Comparison of ENCODE assay signal across 26 cellular contexts in the genomic region with DNA sequence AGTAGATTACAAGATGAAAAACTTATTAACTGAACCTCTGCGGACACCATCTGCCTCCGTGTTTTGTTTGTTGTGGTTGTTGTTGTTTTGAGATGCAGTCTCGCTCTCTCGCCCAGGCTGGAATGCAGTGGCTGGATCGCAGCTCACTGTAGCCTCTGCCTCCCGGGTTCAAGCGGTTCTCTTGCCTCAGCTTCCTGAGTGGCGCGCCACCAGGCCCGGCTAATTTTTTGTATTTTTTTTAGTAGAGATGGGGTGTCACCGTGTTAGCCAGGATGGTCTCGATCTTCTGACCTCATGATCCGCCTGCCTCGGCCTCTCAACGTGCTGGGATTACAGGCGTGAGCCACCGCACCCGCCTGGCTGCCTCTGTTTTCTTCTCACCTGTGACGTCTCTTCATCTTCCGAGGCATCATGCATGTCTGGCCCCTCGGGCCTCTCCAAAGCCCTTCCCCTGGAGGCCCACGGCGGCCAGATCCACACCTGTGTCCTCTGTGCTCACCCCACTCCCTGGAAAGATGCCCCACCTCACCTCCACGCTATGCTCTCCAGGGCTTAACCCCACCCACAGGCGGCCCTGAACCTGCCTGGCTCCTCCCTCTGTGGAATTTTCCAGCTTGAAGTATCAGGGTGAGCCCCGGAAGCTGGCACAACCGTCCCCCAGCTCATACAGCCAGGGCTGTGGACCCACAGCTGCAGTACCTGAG.
DNase-seq lines count a peak whose midpoint lies in the region; ATAC-seq, FAIRE-seq and TF ChIP-seq lines count a peak whose summit lies in the region.
"Had no signal": no experiment of that assay in that cellular context is flagged by ENCODE, and none has a peak within 500 bp of the region (broad histone marks: within the 10 kb centered on the region; RNA-seq: fewer than 3 reads in every experiment).

No MANE protein-coding gene starts in this region.

- H3K9me3 Mint-ChIP-seq in activated T-cell treated with anti-CD3 and anti-CD28 coated beads, Interleukin-2, amount 50 U/mL, for 24 hours, result no peaks in the 10 kb centered on the region
- H3K9me3 Mint-ChIP-seq in activated T-cell treated with anti-CD3 and anti-CD28 coated beads, Interleukin-2, amount 50 U/mL, for 4 hours, result no peaks in the 10 kb centered on the region

- no peak overlapping the region for H3K27ac ChIP-seq in K562 (ENCODE audit: extremely low read depth, low read depth, low read length)
- no peak overlapping the region for H3K27ac ChIP-seq in HepG2 (ENCODE audit: extremely low read length, insufficient read depth, low read length)
- H3K27ac ChIP-seq: BLaER1 treated with 17β-estradiol and CSF1 and Interleukin-3, amounts not matched to agents 10 nM and 100 nM; esophagus squamous epithelium; parathyroid adenoma; SK-N-MC had no signal

- H3K4me2 ChIP-seq in K562 (ENCODE audit: insufficient read depth, low read length) (no peak overlapping the region), HepG2 (ENCODE audit: low read depth, low read length) (no peak overlapping the region)
- H3K4me2 ChIP-seq: BLaER1 treated with 17β-estradiol and CSF1 and Interleukin-3, amounts not matched to agents 10 nM and 100 nM had no signal

- H3K4me1 ChIP-seq in K562 (replicated peaks in 1 of 2; ENCODE audit: control insufficient read depth in 2 of 2, insufficient read depth in 2 of 2, low read length in 2 of 2) (peaks cover 0 to 11% of the 10 kb centered on the region in 2 experiments; a peak in 2 of 5 replicates), HepG2 (ENCODE audit: insufficient read depth, low read length) (no peaks in the 10 kb centered on the region)
- H3K4me1 ChIP-seq: esophagus squamous epithelium, HAP-1, parathyroid adenoma had no signal

- peak; percentile 3 for DNase-seq in activated T-cell treated with anti-CD3 and anti-CD28 coated beads, Interleukin-2, amount 50 U/mL, for 24 hours
- DNase-seq in activated T-cell treated with anti-CD3 and anti-CD28 coated beads, Interleukin-2, amount 50 U/mL, for 4 hours, result no peak
- no peak for DNase-seq in K562 (ENCODE audit: extremely low read depth in 1 of 4, low spot score in 3 of 4)
- DNase-seq in HepG2 (ENCODE audit: low spot score), result no peak
- DNase-seq in stimulated activated CD8-positive, alpha-beta memory T cell treated with anti-CD3 and anti-CD28 coated beads, Interleukin-4, amount 100 ng/mL, for 48 hours, result peak; percentile 8
- DNase-seq in DMS 273 treated with DMSO at 0.1 percent for 48 hours (lab: John Stamatoyannopoulos, UW), result no peak
- DNase-seq in LoVo (ENCODE audit: low spot score), result no peak
- no peak for DNase-seq in AG08396 (ENCODE audit: low spot score)
- DNase-seq: activated CD4-positive, alpha-beta T cell treated with anti-CD3 and anti-CD28 coated beads for 36 hours; activated CD8-positive, alpha-beta memory T cell treated with anti-CD3 and anti-CD28 coated beads, Interleukin-2, amount 50 U/mL, for 4 hours; activated gamma-delta T cell; anterior cingulate cortex; Calu3; cerebellar nuclear complex; effector CD8-positive, alpha-beta T cell; esophagus squamous epithelium; MM.1S; NCI-H1694 treated with DMSO at 0.1 percent for 48 hours; NCI-H446 treated with DMSO at 0.1 percent for 48 hours; NK-92 treated with Interleukin-12 subunit alpha and Interleukin-12 subunit beta, amount 100 ng/mL, for 24 hours; T1000 had no signal

- H3K27ac Mint-ChIP-seq in activated T-cell treated with anti-CD3 and anti-CD28 coated beads, Interleukin-2, amount 50 U/mL, for 24 hours, result no peak overlapping the region
- H3K27ac Mint-ChIP-seq: activated CD4-positive, alpha-beta T cell treated with anti-CD3 and anti-CD28 coated beads for 36 hours had no signal

- 89% methylated on average over 26 of the region's 27 CpGs for WGBS in K562 (ENCODE audit: insufficient coverage, low coverage, missing lambda C conversion rate)
- 57% methylated on average over 26 of the region's 27 CpGs for WGBS in HepG2 (ENCODE audit: low lambda C conversion rate)

- H3K27me3 Mint-ChIP-seq in activated T-cell treated with anti-CD3 and anti-CD28 coated beads, Interleukin-2, amount 50 U/mL, for 24 hours, result no peaks in the 10 kb centered on the region
- no peaks in the 10 kb centered on the region for H3K27me3 Mint-ChIP-seq in activated T-cell treated with anti-CD3 and anti-CD28 coated beads, Interleukin-2, amount 50 U/mL, for 4 hours (ENCODE audit: low read depth)
- H3K27me3 Mint-ChIP-seq: activated CD4-positive, alpha-beta T cell treated with anti-CD3 and anti-CD28 coated beads for 36 hours had no signal

- intact Hi-C loops in K562 (cut with micrococcal nuclease), result no loop called here
- intact Hi-C loops in HepG2 (cut with micrococcal nuclease; ENCODE audit: unreplicated experiment), result no loop called here

- in situ Hi-C loops in K562 (cut with MboI) (no loop called here), HepG2 (cut with HindIII; ENCODE audit: extremely low pct_ligation_motif_present, low pct_unique_long_range_greater_than_20kb) (no loop called here)

- H2AFZ ChIP-seq in K562 (ENCODE audit: low read depth, low read length) (no peak overlapping the region), HepG2 (ENCODE audit: low read length) (no peak overlapping the region)
- H2AFZ ChIP-seq: parathyroid adenoma had no signal

- peaks cover 13% of the 10 kb centered on the region for H3K36me3 Mint-ChIP-seq in activated T-cell treated with anti-CD3 and anti-CD28 coated beads, Interleukin-2, amount 50 U/mL, for 24 hours (ENCODE audit: low read depth)
- peaks cover 17% of the 10 kb centered on the region for H3K36me3 Mint-ChIP-seq in activated T-cell treated with anti-CD3 and anti-CD28 coated beads, Interleukin-2, amount 50 U/mL, for 4 hours (ENCODE audit: insufficient read depth)

- no peak overlapping the region for H3K4me3 Mint-ChIP-seq in activated T-cell treated with anti-CD3 and anti-CD28 coated beads, Interleukin-2, amount 50 U/mL, for 24 hours
- no peak overlapping the region for H3K4me3 Mint-ChIP-seq in activated T-cell treated with anti-CD3 and anti-CD28 coated beads, Interleukin-2, amount 50 U/mL, for 4 hours
- H3K4me3 Mint-ChIP-seq: activated CD4-positive, alpha-beta T cell treated with anti-CD3 and anti-CD28 coated beads for 36 hours had no signal

- peaks cover 6% of the 10 kb centered on the region; the same call in 1 of the 2 replicates for H4K20me1 ChIP-seq in K562 (replicated peaks; ENCODE audit: control insufficient read depth, insufficient read depth, low read length)
- H4K20me1 ChIP-seq in HepG2 (ENCODE audit: insufficient read depth, low read length), result no peaks in the 10 kb centered on the region

- H3K4me3 ChIP-seq in K562 (no peak overlapping the region), HepG2 (replicated peaks in 1 of 3; ENCODE audit: insufficient read depth in 1 of 3, low read depth in 2 of 3, low read length in 3 of 3) (no peak overlapping the region)
- H3K4me3 ChIP-seq: BLaER1 treated with 17β-estradiol and CSF1 and Interleukin-3, amounts not matched to agents 10 nM and 100 nM; HAP-1; SK-N-MC had no signal

- peaks cover 43% of the 10 kb centered on the region; the same call in 1 of the 3 replicates for H3K36me3 ChIP-seq in K562 (ENCODE audit: control insufficient read depth, insufficient read depth, low read length)
- H3K36me3 ChIP-seq in HepG2 (replicated peaks in 1 of 2; ENCODE audit: control insufficient read depth in 1 of 2, insufficient read depth in 2 of 2, low read length in 2 of 2), result no peaks in the 10 kb centered on the region
- H3K36me3 ChIP-seq: HAP-1 had no signal

- H3K79me2 ChIP-seq in K562 (ENCODE audit: control insufficient read depth, insufficient read depth, low read length) (no peaks in the 10 kb centered on the region), HepG2 (ENCODE audit: insufficient read depth, low read length) (no peaks in the 10 kb centered on the region)
- H3K79me2 ChIP-seq: parathyroid adenoma had no signal

- H3K9ac ChIP-seq in K562 (ENCODE audit: insufficient read depth in 1 of 2, low read depth in 2 of 2, low read length in 2 of 2) (no peak overlapping the region), HepG2 (ENCODE audit: insufficient read depth, low read depth, low read length) (no peak overlapping the region)
- H3K9ac ChIP-seq: BLaER1 treated with 17β-estradiol and CSF1 and Interleukin-3, amounts not matched to agents 10 nM and 100 nM; parathyroid adenoma had no signal

- CTCF ChIA-PET in K562 (lab: Yijun Ruan, JAX; ENCODE audit: low intra/inter-chr PET ratio) (no interaction called here), HepG2 (lab: Yijun Ruan, JAX; ENCODE audit: low intra/inter-chr PET ratio, low total read pairs) (no interaction called here)

- no peak for TF ChIP-seq POLR2A in K562 (conservative IDR thresholded peaks at IDR 0.05)
- TF ChIP-seq POLR2A in HepG2 (IDR thresholded peaks at IDR 0.05; ENCODE audit: insufficient read depth in 1 of 2, low read depth in 2 of 2, low read length in 2 of 2), result no peak

- peaks cover 6% of the 10 kb centered on the region for H3K9me1 ChIP-seq in K562 (ENCODE audit: control insufficient read depth, insufficient read depth, low read length)

- TF ChIP-seq CTCF in K562 (IDR thresholded peaks at IDR 0.05 in 2 of 3, conservative IDR thresholded peaks at IDR 0.05 in 1 of 3; ENCODE audit: insufficient read depth in 2 of 3, low read depth in 1 of 3, low read length in 3 of 3) (no peak), HepG2 (CRISPR knock-in tag; IDR thresholded peaks at IDR 0.05) (no peak)

- FAIRE-seq in K562 (lab: Jason Lieb, UNC), result no peak
- no peak for FAIRE-seq in HepG2 (lab: Jason Lieb, UNC)
- FAIRE-seq: urothelium cell line had no signal

- TF ChIP-seq RAD21 in K562 (CRISPR knock-in tag; conservative IDR thresholded peaks at IDR 0.05 in 1 of 2, IDR thresholded peaks at IDR 0.05 in 1 of 2) (no peak), HepG2 (CRISPR knock-in tag; IDR thresholded peaks at IDR 0.05) (no peak)

- BruUV-seq in K562 (replicated peaks; lab: Mats Ljungman, UMichigan) (no TSS peak), HepG2 (replicated peaks; lab: Mats Ljungman, UMichigan) (no TSS peak)

- H3K9me3 ChIP-seq in K562 (replicated peaks; ENCODE audit: control insufficient read depth, insufficient read depth, low read depth, low read length) (no peaks in the 10 kb centered on the region), HepG2 (ENCODE audit: low read length) (no peaks in the 10 kb centered on the region)
- H3K9me3 ChIP-seq: BLaER1 treated with 17β-estradiol and CSF1 and Interleukin-3, amounts not matched to agents 10 nM and 100 nM; esophagus squamous epithelium; HAP-1 had no signal

- no peaks in the 10 kb centered on the region for H3K27me3 ChIP-seq in K562 (ENCODE audit: control insufficient read depth in 2 of 2, insufficient read depth in 2 of 2, low read length in 2 of 2)
- peaks cover 7 to 12% of the 10 kb centered on the region in 2 experiments for H3K27me3 ChIP-seq in HepG2 (ENCODE audit: control insufficient read depth in 1 of 2, insufficient read depth in 2 of 2, low read length in 2 of 2)
- H3K27me3 ChIP-seq: esophagus squamous epithelium had no signal

- no peaks in the 10 kb centered on the region for H3K4me1 Mint-ChIP-seq in activated T-cell treated with anti-CD3 and anti-CD28 coated beads, Interleukin-2, amount 50 U/mL, for 24 hours (ENCODE audit: low read depth)
- H3K4me1 Mint-ChIP-seq in activated T-cell treated with anti-CD3 and anti-CD28 coated beads, Interleukin-2, amount 50 U/mL, for 4 hours (ENCODE audit: low read depth), result no peaks in the 10 kb centered on the region
- H3K4me1 Mint-ChIP-seq: activated CD4-positive, alpha-beta T cell treated with anti-CD3 and anti-CD28 coated beads for 36 hours had no signal

- no peak for ATAC-seq in activated T-cell treated with anti-CD3 and anti-CD28 coated beads, Interleukin-2, amount 50 U/mL, for 4 hours
- no peak; the same call in 2 of the 3 replicates for ATAC-seq in K562
- peak; percentile 50 for ATAC-seq in HepG2
- ATAC-seq: activated CD4-positive, alpha-beta T cell treated with anti-CD3 and anti-CD28 coated beads for 36 hours had no signal

- POLR2A ChIA-PET in K562 (lab: Yijun Ruan, JAX), result no interaction called here
- POLR2A ChIA-PET in HepG2 (lab: Yijun Ruan, JAX), result no interaction called here

- TF ChIP-seq EP300 in K562 (IDR thresholded peaks at IDR 0.05; ENCODE audit: low read length) (no peak), HepG2 (IDR thresholded peaks at IDR 0.05; ENCODE audit: low read depth in 2 of 2, low read length in 2 of 2) (no peak), HepG2 (CRISPR knock-in tag; IDR thresholded peaks at IDR 0.05; ENCODE audit: borderline replicate concordance) (no peak)

Comparison
In these comparisons a context has a peak if more than half of its experiments do, and no peak if none do; other contexts are left out.
1. DNase-seq: peak in activated T-cell treated with anti-CD3 and anti-CD28 coated beads, Interleukin-2, amount 50 U/mL, for 24 hours (single experiment) and stimulated activated CD8-positive, alpha-beta memory T cell treated with anti-CD3 and anti-CD28 coated beads, Interleukin-4, amount 100 ng/mL, for 48 hours (single experiment); none in activated T-cell treated with anti-CD3 and anti-CD28 coated beads, Interleukin-2, amount 50 U/mL, for 4 hours (single experiment), K562 (0 of 4), HepG2 (single experiment), DMS 273 treated with DMSO at 0.1 percent for 48 hours (single experiment), LoVo (single experiment) and AG08396 (single experiment).